In genomic region chr10:91690412-91690811, GRCh38 we compare ENCODE assay signal across 12 cellular contexts. TPM values are rescaled to one million over a fixed set of nuclear protein-coding genes. Genes with fewer than 3 reads are reported as not detected.
"Had no signal": no experiment of that assay in that cellular context is flagged by ENCODE, and none has a peak within 500 bp of the region (broad histone marks: within the 10 kb centered on the region; RNA-seq: fewer than 3 reads in every experiment).

No MANE protein-coding gene starts in this region.

- H3K4me3 ChIP-seq: dorsolateral prefrontal cortex, ovary, SK-N-MC had no signal

- H3K9me3 ChIP-seq: ovary had no signal

- H3K27ac ChIP-seq: brain microvascular endothelial cell, ovary, SK-N-MC had no signal

- ATAC-seq: activated CD4-positive, CD25-positive, alpha-beta regulatory T cell treated with anti-CD3 and anti-CD28 coated beads, Interleukin-2, amount 50 U/mL, for 24 hours; activated CD8-positive, alpha-beta memory T cell treated with anti-CD3 and anti-CD28 coated beads, Interleukin-2, amount 10 ng/mL, durations not matched to agents 7 days and 5 days had no signal

- H3K27me3 ChIP-seq: brain microvascular endothelial cell, dorsolateral prefrontal cortex, ovary had no signal

- DNase-seq: activated CD4-positive, alpha-beta T cell treated with anti-CD3 and anti-CD28 coated beads, Interleukin-2, amount 50 U/mL, for 48 hours; activated CD8-positive, alpha-beta memory T cell treated with anti-CD3 and anti-CD28 coated beads, Interleukin-2, amount 10 ng/mL, durations not matched to agents 7 days and 5 days; activated effector memory CD4-positive, alpha-beta T cell treated with Interleukin-2 at 50 U/mL for 16 hours; activated T-cell treated with anti-CD3 and anti-CD28 coated beads, Interleukin-2, amount 50 U/mL, for 24 hours; brain microvascular endothelial cell; dorsolateral prefrontal cortex; ovary; retina; small intestine; trophoblast cell had no signal

- H3K36me3 ChIP-seq: brain microvascular endothelial cell, ovary had no signal

RNA-seq across cellular contexts. Expression of gene PPP1R3C, which starts 57.5 kb away (rescaled TPM):
- total RNA-seq: activated CD8-positive, alpha-beta memory T cell treated with anti-CD3 and anti-CD28 coated beads, Interleukin-2, amount 10 ng/mL, durations not matched to agents 7 days and 5 days had no signal
